8 cellular contexts compared by ENCODE assay signal in genomic region chr1:61742620-61743431, GRCh38. TPM values are rescaled to one million over a fixed set of nuclear protein-coding genes. Genes with fewer than 3 reads are reported as not detected.
DNase-seq lines count a peak whose midpoint lies in the region; ATAC-seq and TF ChIP-seq lines count a peak whose summit lies in the region.

No MANE protein-coding gene starts in this region.

- no peaks in the 10 kb centered on the region for H3K36me3 ChIP-seq in OCI-LY7 (ENCODE audit: insufficient read depth, low read length)
- H3K36me3 ChIP-seq in kidney epithelial cell (ENCODE audit: control insufficient read depth, insufficient read depth, low read length): no peaks in the 10 kb centered on the region
- H3K36me3 ChIP-seq in smooth muscle cell (ENCODE audit: low read depth): no peaks in the 10 kb centered on the region

- no peaks in the 10 kb centered on the region for H3K9me3 ChIP-seq in OCI-LY7 (ENCODE audit: low read length)
- no peaks in the 10 kb centered on the region for H3K9me3 ChIP-seq in smooth muscle cell (replicated peaks; ENCODE audit: low read depth)

- peaks cover 5% of the 10 kb centered on the region for H3F3A ChIP-seq in smooth muscle cell (ENCODE audit: low read depth)

- H2AFZ ChIP-seq in OCI-LY7 (ENCODE audit: low read length): peak overlapping the region; percentile 92
- H2AFZ ChIP-seq in smooth muscle cell (ENCODE audit: low read depth): peak overlapping the region; percentile 100

- BruUV-seq in OCI-LY7 (replicated peaks; lab: Mats Ljungman, UMichigan): no TSS peak

- H3K79me2 ChIP-seq in OCI-LY7 (ENCODE audit: insufficient read depth, low read depth, low read length) (no peaks in the 10 kb centered on the region), smooth muscle cell (ENCODE audit: low read depth) (peaks cover 15% of the 10 kb centered on the region)

- H3K4me1 ChIP-seq in OCI-LY7 (ENCODE audit: insufficient read depth, low read length, poor library complexity, severe bottlenecking) (peaks cover 21% of the 10 kb centered on the region), smooth muscle cell (ENCODE audit: low read depth) (peaks cover 16% of the 10 kb centered on the region)

- intact Hi-C loops in OCI-LY7 (cut with micrococcal nuclease; ENCODE audit: unreplicated experiment): loop anchor here (10.0 kb wide), 1 partner anchor 688 kb away; no protein-coding TSS in a partner anchor

- no peaks in the 10 kb centered on the region for H3K9me2 ChIP-seq in OCI-LY7 (ENCODE audit: insufficient read depth, low read length)

- H3K27me3 ChIP-seq in kidney epithelial cell (ENCODE audit: control insufficient read depth, insufficient read depth, low read length): no peaks in the 10 kb centered on the region
- H3K27me3 ChIP-seq in smooth muscle cell (ENCODE audit: low read depth): no peaks in the 10 kb centered on the region

- POLR2A ChIA-PET in OCI-LY7 (lab: Charles Lee): interaction anchor here (0.6 kb wide), 1 partner anchor 21 kb away, joined by 3 read pairs; no protein-coding TSS in a partner anchor

- no peak overlapping the region for H3K27ac ChIP-seq in OCI-LY7 (ENCODE audit: low read depth, low read length, poor library complexity, severe bottlenecking)
- peak overlapping the region; percentile 52 for H3K27ac ChIP-seq in smooth muscle cell (ENCODE audit: low read depth)

- TF ChIP-seq CTCF in OCI-LY7 (conservative IDR thresholded peaks at IDR 0.05; ENCODE audit: low read length) (no peak), choroid plexus epithelial cell (conservative IDR thresholded peaks at IDR 0.05; ENCODE audit: low read depth, low read length) (no peak), kidney epithelial cell (IDR thresholded peaks at IDR 0.05; ENCODE audit: insufficient read depth, low read length, poor library complexity, severe bottlenecking) (no peak), smooth muscle cell (IDR thresholded peaks at IDR 0.05; ENCODE audit: borderline replicate concordance, insufficient read depth, poor library complexity, severe bottlenecking) (no peak)

- WGBS in smooth muscle cell (ENCODE audit: low lambda C conversion rate): 2% methylated on average over 35 of the region's 74 CpGs

- H3K4me2 ChIP-seq in OCI-LY7 (ENCODE audit: low read length) (peak overlapping the region; percentile 87), smooth muscle cell (peak overlapping the region; percentile 99)

- CTCF ChIA-PET in OCI-LY7 (lab: Charles Lee; ENCODE audit: unreplicated experiment): no interaction called here

- H3K9ac ChIP-seq in smooth muscle cell (ENCODE audit: low read depth): peak overlapping the region; percentile 82

- DNase-seq in Ammon's horn (ENCODE audit: low spot score) (peak; percentile 58), OCI-LY7 (ENCODE audit: low spot score) (no peak), choroid plexus epithelial cell (ENCODE audit: low read depth) (peak; percentile 28), kidney epithelial cell (ENCODE audit: low read depth) (no peak), smooth muscle cell (lab: John Stamatoyannopoulos, UW; ENCODE audit: unreplicated experiment) (no peak)
- DNase-seq in stimulated activated CD4-positive, alpha-beta T cell treated with anti-CD3 and anti-CD28 coated beads, Interleukin-4, amount 100 ng/mL, for 1 hour: no peak

- H4K20me1 ChIP-seq in OCI-LY7 (ENCODE audit: insufficient read depth, low read length): no peaks in the 10 kb centered on the region
- H4K20me1 ChIP-seq in smooth muscle cell (ENCODE audit: low read depth): no peaks in the 10 kb centered on the region

- ATAC-seq in GM18861 (IDR thresholded peaks at IDR 0.05; ENCODE audit: unreplicated experiment) (peak; percentile 45), HG02981 (IDR thresholded peaks at IDR 0.05; ENCODE audit: unreplicated experiment) (peak; percentile 52)

- H3K4me3 ChIP-seq in OCI-LY7 (ENCODE audit: low read depth, low read length, poor library complexity, severe bottlenecking): peak overlapping the region; percentile 77
- peak overlapping the region; percentile 66 for H3K4me3 ChIP-seq in choroid plexus epithelial cell (ENCODE audit: low read depth, low read length)
- H3K4me3 ChIP-seq in kidney epithelial cell (ENCODE audit: low read depth, low read length): peak overlapping the region; percentile 57
- peak overlapping the region; percentile 88 for H3K4me3 ChIP-seq in smooth muscle cell

RNA-seq across cellular contexts. Expression of gene PATJ, which starts 0.5 kb away (rescaled TPM):
- 2.3 and 4.0 TPM in 2 replicates for total RNA-seq in OCI-LY7 (2014; rRNA removed; shearing (Covaris generic))
- total RNA-seq in OCI-LY7 (2022): 0.74 and 0.95 TPM in 2 replicates
- 27.1 and 34.7 TPM in 2 replicates for total RNA-seq in kidney epithelial cell
- total RNA-seq in smooth muscle cell: 12.3 and 28.6 TPM in 2 replicates
- polyA plus RNA-seq in smooth muscle cell: 3.5 and 11.3 TPM in 2 replicates

RNA-seq across cellular contexts. Expression of gene TM2D1, which starts 17.9 kb away (rescaled TPM):
- total RNA-seq in OCI-LY7 (2014; rRNA removed; shearing (Covaris generic)): 40.8 and 44.9 TPM in 2 replicates
- total RNA-seq in OCI-LY7 (2022) (33.8 and 34.9 TPM in 2 replicates), kidney epithelial cell (40.7 and 49.6 TPM in 2 replicates), smooth muscle cell (107 and 115 TPM in 2 replicates)
- 74.1 and 76.4 TPM in 2 replicates for polyA plus RNA-seq in smooth muscle cell

Comparison
In these comparisons a context has a peak if more than half of its experiments do, and no peak if none do; other contexts are left out.
1. DNase-seq: peak in Ammon's horn (single experiment) and choroid plexus epithelial cell (single experiment); none in OCI-LY7 (single experiment), kidney epithelial cell (single experiment), smooth muscle cell (single experiment) and stimulated activated CD4-positive, alpha-beta T cell treated with anti-CD3 and anti-CD28 coated beads, Interleukin-4, amount 100 ng/mL, for 1 hour (single experiment).
2. Peak in every context shown above with its lines, with median percentiles within 50 percentile points of each other: H3K4me3 ChIP-seq.